ENCODE assay signal across 1 cellular context in genomic region chr3:171001957-171002694, GRCh38.
TF ChIP-seq lines count a peak whose summit lies in the region.

No MANE protein-coding gene starts in this region.

TF ChIP-seq in GM12878, 131 proteins besides CTCF, POLR2A, EP300 and RAD21 (continued from another document):
- TF ChIP-seq REST (IDR thresholded peaks at IDR 0.05; ENCODE audit: low read depth, low read length): no peak
- TF ChIP-seq, protein P1, sequence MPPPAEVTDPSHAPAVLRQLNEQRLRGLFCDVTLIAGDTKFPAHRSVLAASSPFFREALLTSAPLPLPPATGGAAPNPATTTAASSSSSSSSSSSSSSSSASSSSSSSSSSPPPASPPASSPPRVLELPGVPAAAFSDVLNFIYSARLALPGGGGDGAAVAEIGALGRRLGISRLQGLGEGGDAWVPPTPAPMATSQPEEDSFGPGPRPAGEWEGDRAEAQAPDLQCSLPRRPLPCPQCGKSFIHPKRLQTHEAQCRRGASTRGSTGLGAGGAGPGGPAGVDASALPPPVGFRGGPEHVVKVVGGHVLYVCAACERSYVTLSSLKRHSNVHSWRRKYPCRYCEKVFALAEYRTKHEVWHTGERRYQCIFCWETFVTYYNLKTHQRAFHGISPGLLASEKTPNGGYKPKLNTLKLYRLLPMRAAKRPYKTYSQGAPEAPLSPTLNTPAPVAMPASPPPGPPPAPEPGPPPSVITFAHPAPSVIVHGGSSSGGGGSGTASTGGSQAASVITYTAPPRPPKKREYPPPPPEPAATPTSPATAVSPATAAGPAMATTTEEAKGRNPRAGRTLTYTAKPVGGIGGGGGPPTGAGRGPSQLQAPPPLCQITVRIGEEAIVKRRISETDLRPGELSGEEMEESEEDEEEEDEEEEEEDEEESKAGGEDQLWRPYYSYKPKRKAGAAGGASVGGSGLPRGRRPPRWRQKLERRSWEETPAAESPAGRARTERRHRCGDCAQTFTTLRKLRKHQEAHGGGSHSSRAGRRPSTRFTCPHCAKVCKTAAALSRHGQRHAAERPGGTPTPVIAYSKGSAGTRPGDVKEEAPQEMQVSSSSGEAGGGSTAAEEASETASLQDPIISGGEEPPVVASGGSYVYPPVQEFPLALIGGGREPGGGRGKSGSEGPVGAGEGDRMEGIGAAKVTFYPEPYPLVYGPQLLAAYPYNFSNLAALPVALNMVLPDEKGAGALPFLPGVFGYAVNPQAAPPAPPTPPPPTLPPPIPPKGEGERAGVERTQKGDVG (CRISPR knock-in tag; IDR thresholded peaks at IDR 0.05): no peak
- TF ChIP-seq CREB1 (IDR thresholded peaks at IDR 0.05; ENCODE audit: low read depth): no peak
- no peak for TF ChIP-seq KLF5 (IDR thresholded peaks at IDR 0.05; ENCODE audit: partially characterized antibody)
- TF ChIP-seq BCL11A (IDR thresholded peaks at IDR 0.05; ENCODE audit: low read depth, low read length): no peak
- no peak for TF ChIP-seq CUX1 (IDR thresholded peaks at IDR 0.05; ENCODE audit: insufficient replicate concordance, low read depth, low read length)
- TF ChIP-seq HDAC2 (IDR thresholded peaks at IDR 0.05): no peak
- no peak for TF ChIP-seq SPI1 (IDR thresholded peaks at IDR 0.05; ENCODE audit: borderline replicate concordance, insufficient read depth, low read depth, low read length)
- TF ChIP-seq RELA (IDR thresholded peaks at IDR 0.05; ENCODE audit: borderline replicate concordance, partially characterized antibody): no peak
- TF ChIP-seq ZNF24 (IDR thresholded peaks at IDR 0.05): 0 out of 2 replicates have a peak, but pooled peaks have one; percentile 59
- no peak for TF ChIP-seq ZSCAN29 (IDR thresholded peaks at IDR 0.05)
- TF ChIP-seq PAX8 (IDR thresholded peaks at IDR 0.05): no peak
- TF ChIP-seq NFYA (IDR thresholded peaks at IDR 0.05; ENCODE audit: borderline replicate concordance, low read depth, low read length): no peak
- no peak for TF ChIP-seq NR2C1 (IDR thresholded peaks at IDR 0.05)
- TF ChIP-seq RFX5 (IDR thresholded peaks at IDR 0.05; ENCODE audit: low read depth, low read length): no peak
- no peak for TF ChIP-seq SP1 (IDR thresholded peaks at IDR 0.05; ENCODE audit: low read depth, low read length)
- TF ChIP-seq, protein P2, sequence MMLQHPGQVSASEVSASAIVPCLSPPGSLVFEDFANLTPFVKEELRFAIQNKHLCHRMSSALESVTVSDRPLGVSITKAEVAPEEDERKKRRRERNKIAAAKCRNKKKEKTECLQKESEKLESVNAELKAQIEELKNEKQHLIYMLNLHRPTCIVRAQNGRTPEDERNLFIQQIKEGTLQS (IDR thresholded peaks at IDR 0.05; ENCODE audit: borderline replicate concordance, extremely low read depth, low read depth, low read length): no peak
- TF ChIP-seq CHD1 (IDR thresholded peaks at IDR 0.05; ENCODE audit: low read depth, low read length): no peak
- TF ChIP-seq YBX1 (IDR thresholded peaks at IDR 0.05): no peak
- TF ChIP-seq IRF4 (IDR thresholded peaks at IDR 0.05; ENCODE audit: low read depth, low read length): no peak
- no peak for TF ChIP-seq JUND (IDR thresholded peaks at IDR 0.05; ENCODE audit: low read depth, low read length)
- no peak for TF ChIP-seq HCFC1 (IDR thresholded peaks at IDR 0.05; ENCODE audit: low read length)
- TF ChIP-seq EZH2 (IDR thresholded peaks at IDR 0.05; ENCODE audit: borderline replicate concordance, control insufficient read depth, low read depth, low read length): no peak
- TF ChIP-seq MEF2B (IDR thresholded peaks at IDR 0.05; ENCODE audit: partially characterized antibody, poor library complexity, severe bottlenecking): peak; percentile 39
- TF ChIP-seq TCF12 (IDR thresholded peaks at IDR 0.05; ENCODE audit: low read depth, low read length): no peak
- 0 out of 2 replicates have a peak, but pooled peaks have one; percentile 27 for TF ChIP-seq MTA2 (IDR thresholded peaks at IDR 0.05; ENCODE audit: low read depth)
